Comparison of ENCODE assay signal across 22 cellular contexts in genomic region chr13:74442751-74443150, GRCh38.
"Had no signal": no experiment of that assay in that cellular context is flagged by ENCODE, and none has a peak within 500 bp of the region (broad histone marks: within the 10 kb centered on the region; RNA-seq: fewer than 3 reads in every experiment).

No MANE protein-coding gene starts in this region.

- DNase-seq: effector memory CD4-positive, alpha-beta T cell; erythroblast; glutamatergic neuron; immature natural killer cell; kidney; left cardiac atrium; left ventricle myocardium inferior; naive thymus-derived CD4-positive, alpha-beta T cell; nephron progenitor cell; psoas muscle; spleen; stimulated activated CD4-positive, alpha-beta T cell treated with anti-CD3 and anti-CD28 coated beads, Interleukin-15, amount 100 ng/mL, for 24 hours; stimulated activated CD4-positive, alpha-beta T cell treated with anti-CD3 and anti-CD28 coated beads, Interleukin-2, amount 100 ng/mL, for 24 hours; stimulated activated naive CD4-positive, alpha-beta T cell; stomach; substantia nigra; transverse colon had no signal

- H3K27ac ChIP-seq: gastroesophageal sphincter, left ventricle myocardium inferior, psoas muscle, spleen, stomach, thoracic aorta, transverse colon had no signal

- H3K27ac Mint-ChIP-seq: immature natural killer cell; naive thymus-derived CD4-positive, alpha-beta T cell; nephron progenitor cell had no signal

- ATAC-seq: gastroesophageal sphincter; left cardiac atrium; naive thymus-derived CD4-positive, alpha-beta T cell; psoas muscle; sciatic nerve had no signal

- H3K4me1 Mint-ChIP-seq: central memory CD8-positive, alpha-beta T cell; immature natural killer cell had no signal

- H3K4me3 Mint-ChIP-seq: central memory CD8-positive, alpha-beta T cell; immature natural killer cell; naive thymus-derived CD4-positive, alpha-beta T cell; nephron progenitor cell had no signal

- H3K9me3 ChIP-seq: gastroesophageal sphincter, psoas muscle, thoracic aorta, transverse colon had no signal

- H3K27me3 Mint-ChIP-seq: central memory CD8-positive, alpha-beta T cell had no signal

- H3K4me1 ChIP-seq: psoas muscle, spleen, stomach, transverse colon had no signal

- H3K36me3 ChIP-seq: gastroesophageal sphincter, left ventricle myocardium inferior, spleen, stomach, thoracic aorta, transverse colon had no signal

- H3K4me3 ChIP-seq: gastroesophageal sphincter, left ventricle myocardium inferior, lung, psoas muscle, spleen, stomach, thoracic aorta, transverse colon had no signal

- H3K27me3 ChIP-seq: gastroesophageal sphincter, spleen, stomach, transverse colon had no signal

- H3K9me3 Mint-ChIP-seq: central memory CD8-positive, alpha-beta T cell had no signal
